ENCODE assay signal across 21 cellular contexts in genomic region chr22:32546935-32547334, GRCh38.
DNase-seq lines count a peak whose midpoint lies in the region; ATAC-seq and TF ChIP-seq lines count a peak whose summit lies in the region.
"Had no signal": no experiment of that assay in that cellular context is flagged by ENCODE, and none has a peak within 500 bp of the region (broad histone marks: within the 10 kb centered on the region; RNA-seq: fewer than 3 reads in every experiment).

No MANE protein-coding gene starts in this region.

- H4K20me1 ChIP-seq in GM23248 (ENCODE audit: insufficient read depth), result no peaks in the 10 kb centered on the region
- no peaks in the 10 kb centered on the region for H4K20me1 ChIP-seq in neural progenitor cell (ENCODE audit: low read depth)
- H4K20me1 ChIP-seq: BLaER1 had no signal

- H3F3A ChIP-seq in GM23248 (ENCODE audit: insufficient read depth) (peaks cover 26% of the 10 kb centered on the region), neural progenitor cell (ENCODE audit: low read depth) (no peaks in the 10 kb centered on the region)

- H2AFZ ChIP-seq in GM23248, result peak overlapping the region; percentile 9; the same call in 1 of the 2 replicates
- no peak overlapping the region for H2AFZ ChIP-seq in neural progenitor cell (replicated peaks)

- H3K27ac Mint-ChIP-seq in neural progenitor cell, result peak overlapping the region; percentile 57
- H3K27ac Mint-ChIP-seq in type B pancreatic cell, result peak overlapping the region; percentile 39
- H3K27ac Mint-ChIP-seq: CD4-positive, alpha-beta memory T cell; IgD-negative memory B cell had no signal

- no peak for DNase-seq in GM23248
- DNase-seq in esophagus squamous epithelium (lab: John Stamatoyannopoulos, UW), result no peak
- DNase-seq in neural progenitor cell (ENCODE audit: low spot score), result no peak
- no peak for DNase-seq in type B pancreatic cell (ENCODE audit: extremely low spot score, unreplicated experiment)
- no peak for DNase-seq in coronary artery (ENCODE audit: low spot score)
- no peak for DNase-seq in stimulated activated naive CD4-positive, alpha-beta T cell treated with Interleukin-2 at 50 U/mL for 16 hours (lab: John Stamatoyannopoulos, UW)
- DNase-seq: CD4-positive, alpha-beta memory T cell; DMS153; GDM1; HCEC 1CT; Karpas-422; NCI-H1048; NCI-H1436; NCI-H2081; NCI-H510A; NCI-H748 treated with DMSO at 0.1 percent for 48 hours had no signal

- H3K36me3 ChIP-seq in GM23248 (ENCODE audit: low read depth), result no peaks in the 10 kb centered on the region
- no peaks in the 10 kb centered on the region for H3K36me3 ChIP-seq in esophagus squamous epithelium
- no peaks in the 10 kb centered on the region for H3K36me3 ChIP-seq in neural progenitor cell
- H3K36me3 ChIP-seq: BLaER1, MG63 had no signal

- H3K4me1 ChIP-seq in GM23248 (ENCODE audit: insufficient read depth) (peaks cover 28% of the 10 kb centered on the region), esophagus squamous epithelium (peaks cover 0 to 30% (median 17%) of the 10 kb centered on the region in 3 donors), neural progenitor cell (no peaks in the 10 kb centered on the region)
- H3K4me1 ChIP-seq: BLaER1 had no signal

- no peak overlapping the region for H3K4me3 Mint-ChIP-seq in neural progenitor cell
- H3K4me3 Mint-ChIP-seq in type B pancreatic cell, result no peak overlapping the region
- H3K4me3 Mint-ChIP-seq: CD4-positive, alpha-beta memory T cell; IgD-negative memory B cell had no signal

- H3K4me3 ChIP-seq in GM23248 (no peak overlapping the region), esophagus squamous epithelium (no peak overlapping the region), neural progenitor cell (no peak overlapping the region), coronary artery (no peak overlapping the region)
- H3K4me3 ChIP-seq: BLaER1, MG63 had no signal

- no peak for ATAC-seq in GM21360 (IDR thresholded peaks at IDR 0.05; ENCODE audit: unreplicated experiment)

- no peak overlapping the region for H3K9ac ChIP-seq in GM23248
- no peak overlapping the region for H3K9ac ChIP-seq in neural progenitor cell
- H3K9ac ChIP-seq: BLaER1 had no signal

- H3K27ac ChIP-seq in GM23248 (no peak overlapping the region), esophagus squamous epithelium (peak overlapping the region in 3 of 4 donors; percentile 7 to 78 (median 77)), neural progenitor cell (no peak overlapping the region), coronary artery (peak overlapping the region in 1 of 2 donors; percentile 65)
- H3K27ac ChIP-seq: BLaER1, HL-60 had no signal

- no peaks in the 10 kb centered on the region for H3K36me3 Mint-ChIP-seq in neural progenitor cell
- H3K36me3 Mint-ChIP-seq in type B pancreatic cell, result no peaks in the 10 kb centered on the region
- H3K36me3 Mint-ChIP-seq: CD4-positive, alpha-beta memory T cell; IgD-negative memory B cell had no signal

- H3K9me2 ChIP-seq in GM23248 (ENCODE audit: insufficient read depth), result no peaks in the 10 kb centered on the region

- intact Hi-C loops in esophagus squamous epithelium (cut with DNase I), result no loop called here

- H3K4me2 ChIP-seq in GM23248 (ENCODE audit: unreplicated experiment) (no peak overlapping the region), neural progenitor cell (no peak overlapping the region)
- H3K4me2 ChIP-seq: BLaER1 had no signal

- H3K4me1 Mint-ChIP-seq in neural progenitor cell (peaks cover 2% of the 10 kb centered on the region), type B pancreatic cell (ENCODE audit: unreplicated experiment) (no peaks in the 10 kb centered on the region)
- H3K4me1 Mint-ChIP-seq: CD4-positive, alpha-beta memory T cell; IgD-negative memory B cell had no signal

- in situ Hi-C loops in GM23248 (cut with MboI), result no loop called here

- WGBS in GM23248 (ENCODE audit: low coverage in 1 of 2, low lambda C conversion rate in 2 of 2, missing lambda C conversion rate in 2 of 2), 2 experiments, result 85 to 86% methylated on average over 9 of the region's 9 CpGs
- WGBS in esophagus squamous epithelium, 2 donors, result 70 to 75% methylated on average over 8 to 9 of the region's 9 CpGs

- H3K9me3 Mint-ChIP-seq in neural progenitor cell, result no peaks in the 10 kb centered on the region
- no peaks in the 10 kb centered on the region for H3K9me3 Mint-ChIP-seq in type B pancreatic cell
- H3K9me3 Mint-ChIP-seq: CD4-positive, alpha-beta memory T cell; IgD-negative memory B cell had no signal

- H3K9me3 ChIP-seq in GM23248 (ENCODE audit: low read depth) (no peaks in the 10 kb centered on the region), esophagus squamous epithelium (no peaks in the 10 kb centered on the region), neural progenitor cell (ENCODE audit: low read depth) (no peaks in the 10 kb centered on the region)
- H3K9me3 ChIP-seq: BLaER1, MG63 had no signal

- no peak for TF ChIP-seq CTCF in esophagus squamous epithelium (IDR thresholded peaks at IDR 0.05)
- no peak for TF ChIP-seq CTCF in neural progenitor cell (IDR thresholded peaks at IDR 0.05)
- no peak for TF ChIP-seq CTCF in type B pancreatic cell (conservative IDR thresholded peaks at IDR 0.05)
- no peak for TF ChIP-seq CTCF in coronary artery (IDR thresholded peaks at IDR 0.05)

- H3K27me3 ChIP-seq in GM23248 (replicated peaks; ENCODE audit: insufficient read depth) (no peaks in the 10 kb centered on the region), esophagus squamous epithelium (no peaks in the 10 kb centered on the region), neural progenitor cell (no peaks in the 10 kb centered on the region)
- H3K27me3 ChIP-seq: BLaER1, MG63 had no signal

- no peaks in the 10 kb centered on the region for H3K79me2 ChIP-seq in GM23248 (ENCODE audit: insufficient read depth)
- no peaks in the 10 kb centered on the region for H3K79me2 ChIP-seq in neural progenitor cell (ENCODE audit: low read depth)

- peaks cover 7% of the 10 kb centered on the region for H3K27me3 Mint-ChIP-seq in neural progenitor cell (ENCODE audit: insufficient read depth, low read depth)
- peaks cover 15% of the 10 kb centered on the region for H3K27me3 Mint-ChIP-seq in type B pancreatic cell

- TF ChIP-seq POLR2A in esophagus squamous epithelium (IDR thresholded peaks at IDR 0.05), result no peak

Comparison
In these comparisons a context has a peak if more than half of its experiments do, and no peak if none do; other contexts are left out.
1. H3K27ac ChIP-seq: peak in esophagus squamous epithelium (3 of 4); none in GM23248 (single experiment) and neural progenitor cell (single experiment).